ENCODE assay signal across 16 cellular contexts in genomic region chr3:31343075-31343474, GRCh38.
"Had no signal": no experiment of that assay in that cellular context is flagged by ENCODE, and none has a peak within 500 bp of the region (broad histone marks: within the 10 kb centered on the region; RNA-seq: fewer than 3 reads in every experiment).

No MANE protein-coding gene starts in this region.

- DNase-seq: activated B cell treated with CpG ODN at 0.5 μM for 24 hours; activated CD4-positive, alpha-beta T cell treated with anti-CD3 and anti-CD28 coated beads, Interleukin-2, amount 10 ng/mL, durations not matched to agents 7 days and 5 days; activated naive CD4-positive, alpha-beta T cell treated with anti-CD3 and anti-CD28 coated beads, Interleukin-2, amount 10 ng/mL, durations not matched to agents 7 days and 5 days; adrenal gland; left ventricle myocardium inferior; occipital lobe; psoas muscle; right lobe of liver; stimulated activated CD4-positive, alpha-beta T cell treated with anti-CD3 and anti-CD28 coated beads, Interleukin-12 subunit alpha, Interleukin-12 subunit beta, amount 100 ng/mL, for 4 hours; stimulated activated CD8-positive, alpha-beta memory T cell treated with anti-CD3 and anti-CD28 coated beads, Interleukin-4, amount 100 ng/mL, for 48 hours; stimulated activated naive CD8-positive, alpha-beta T cell treated with anti-CD3 and anti-CD28 coated beads, Interleukin-15, Interleukin-2, amounts not matched to agents 100 U/mL and 50 U/mL, for 24 hours; testis; upper lobe of right lung had no signal

- H3K4me3 ChIP-seq: adrenal gland, breast epithelium, gastroesophageal sphincter, left ventricle myocardium inferior, psoas muscle, right lobe of liver, testis, upper lobe of right lung had no signal

- H3K9me3 ChIP-seq: adrenal gland, psoas muscle, right lobe of liver, testis, upper lobe of right lung had no signal

- H3K27me3 ChIP-seq: adrenal gland, breast epithelium, gastroesophageal sphincter, right lobe of liver, testis, upper lobe of right lung had no signal

- ATAC-seq: esophagus mucosa; gastroesophageal sphincter; psoas muscle; right lobe of liver; stimulated activated naive CD8-positive, alpha-beta T cell treated with anti-CD3 and anti-CD28 coated beads, Interleukin-15, Interleukin-2, amounts not matched to agents 100 U/mL and 50 U/mL, for 24 hours; upper lobe of right lung had no signal

- H3K36me3 ChIP-seq: adrenal gland, breast epithelium, gastroesophageal sphincter, left ventricle myocardium inferior, right lobe of liver, upper lobe of right lung had no signal

- H3K4me1 ChIP-seq: adrenal gland, breast epithelium, gastroesophageal sphincter, left ventricle myocardium inferior, psoas muscle, right lobe of liver, testis, upper lobe of right lung had no signal

- H3K27ac ChIP-seq: adrenal gland, breast epithelium, gastroesophageal sphincter, left ventricle myocardium inferior, psoas muscle, right lobe of liver, testis, upper lobe of right lung had no signal
